Comparison of ENCODE assay signal across 8 cellular contexts in the genomic region with DNA sequence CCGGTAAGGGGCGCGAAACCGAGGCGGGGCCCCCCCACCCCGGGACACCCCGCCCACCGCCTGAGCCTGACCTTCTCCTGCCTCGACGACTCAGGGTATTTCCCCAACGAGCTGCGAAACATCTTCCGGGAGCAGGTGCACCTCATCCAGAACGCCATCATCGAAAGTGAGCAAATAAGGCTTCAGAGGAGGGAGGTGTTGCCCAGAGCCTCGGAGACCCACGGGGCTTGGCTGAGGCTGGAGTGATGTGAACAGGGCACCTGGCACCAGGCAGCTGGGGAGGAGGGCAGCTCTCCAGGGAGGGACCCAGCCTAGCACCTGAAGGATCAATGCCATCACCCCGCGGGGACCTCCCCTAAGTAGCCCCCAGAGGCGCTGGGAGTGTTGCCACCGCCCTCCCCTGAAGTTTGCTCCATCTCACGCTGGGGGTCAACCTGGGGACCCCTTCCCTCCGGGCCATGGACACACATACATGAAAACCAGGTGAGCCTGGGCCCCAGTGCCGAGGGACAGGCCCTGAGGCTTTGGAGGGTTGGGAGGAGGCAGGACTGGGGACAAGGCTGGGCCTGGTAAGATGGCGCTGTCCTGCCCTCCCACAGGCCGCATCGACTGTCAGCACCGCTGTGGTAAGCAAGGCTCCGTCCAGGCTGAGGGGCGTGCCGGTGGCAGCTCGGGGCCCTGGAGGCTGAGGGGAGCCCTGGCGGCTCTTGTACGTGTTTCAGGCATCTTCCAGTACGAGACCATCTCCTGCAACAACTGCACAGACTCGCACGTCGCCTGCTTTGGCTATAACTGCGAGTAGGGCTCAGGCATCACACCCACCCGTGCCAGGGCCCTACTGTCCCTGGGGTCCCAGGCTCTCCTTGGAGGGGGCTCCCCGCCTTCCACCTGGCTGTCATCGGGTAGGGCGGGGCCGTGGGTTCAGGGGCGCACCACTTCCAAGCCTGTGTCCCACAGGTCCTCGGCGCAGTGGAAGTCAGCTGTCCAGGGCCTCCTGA. TPM values are rescaled to one million over a fixed set of nuclear protein-coding genes. Genes with fewer than 3 reads are reported as not detected.
A peak's percentile ranks its signal among the peaks of the same experiment; 100 is the strongest.
DNase-seq lines count a peak whose midpoint lies in the region; ATAC-seq, FAIRE-seq and TF ChIP-seq lines count a peak whose summit lies in the region.

No MANE protein-coding gene starts in this region.

- SMC1A ChIA-PET in GM12878 (lab: Charles Lee; ENCODE audit: uncharacterized antibody, unreplicated experiment), result interaction anchor here (1.0 to 1.4 kb wide), 2 partner anchors 30 to 43 kb away, joined by 3 read pairs; no protein-coding TSS in a partner anchor

- intact Hi-C loops in PC-3 (cut with micrococcal nuclease), result loop anchor here (5.0 kb wide), 1 partner anchor 55 kb away; a partner anchor contains a TSS
- intact Hi-C loops in GM12878 (cut with micrococcal nuclease; ENCODE audit: unreplicated experiment), result loop anchor here (10.0 kb wide), 3 partner anchors 137 to 193 kb away; a partner anchor contains a TSS
- intact Hi-C loops in mucosa of descending colon (cut with DNase I, micrococcal nuclease), result no loop called here
- intact Hi-C loops in upper lobe of right lung (cut with DNase I), result no loop called here

- H2AFZ ChIP-seq in PC-3 (ENCODE audit: low read length), result no peak overlapping the region
- H2AFZ ChIP-seq in GM12878 (ENCODE audit: control insufficient read depth, low read depth, low read length), result no peak overlapping the region

- TF ChIP-seq CTCF in PC-3 (conservative IDR thresholded peaks at IDR 0.05; ENCODE audit: low read depth, low read length), result no peak
- TF ChIP-seq CTCF in GM12878 (IDR thresholded peaks at IDR 0.05 in 2 of 3, conservative IDR thresholded peaks at IDR 0.05 in 1 of 3; ENCODE audit: control insufficient read depth in 2 of 3, extremely low read depth in 1 of 3, insufficient read depth in 1 of 3, low read depth in 3 of 3, low read length in 3 of 3), result no peak
- TF ChIP-seq CTCF in mucosa of descending colon (IDR thresholded peaks at IDR 0.05), result no peak
- no peak for TF ChIP-seq CTCF in upper lobe of right lung (IDR thresholded peaks at IDR 0.05)

- no peak for TF ChIP-seq RAD21 in GM12878 (IDR thresholded peaks at IDR 0.05; ENCODE audit: insufficient read depth, low read depth, low read length)

- peaks cover 29% of the 10 kb centered on the region for H3K79me2 ChIP-seq in PC-3 (ENCODE audit: low read length)
- H3K79me2 ChIP-seq in GM12878 (ENCODE audit: control insufficient read depth, insufficient read depth, low read length), result peaks cover 42% of the 10 kb centered on the region

- H3K4me1 ChIP-seq in PC-3 (ENCODE audit: insufficient read depth, low read length), result peaks cover 5% of the 10 kb centered on the region; the same call in 1 of the 2 replicates
- peaks cover 13% of the 10 kb centered on the region for H3K4me1 ChIP-seq in GM12878 (ENCODE audit: control insufficient read depth, insufficient read depth, low read length)
- H3K4me1 ChIP-seq in mucosa of descending colon (ENCODE audit: low read depth), result peaks cover 15% of the 10 kb centered on the region
- H3K4me1 ChIP-seq in upper lobe of right lung, result peaks cover 35% of the 10 kb centered on the region

- POLR2A ChIA-PET in PC-3 (lab: Charles Lee; ENCODE audit: unreplicated experiment), result interaction anchor here (0.6 kb wide), 1 partner anchor 38 kb away, joined by 6 read pairs; no protein-coding TSS in a partner anchor
- POLR2A ChIA-PET in GM12878 (lab: Charles Lee), result interaction anchor here (0.5 to 1.5 kb wide), 5 partner anchors 15 to 455 kb away, joined by 3 to 4 read pairs (median 3); no protein-coding TSS in a partner anchor

- H3K4me2 ChIP-seq in PC-3 (ENCODE audit: low read length) (peak overlapping the region; percentile 95), GM12878 (ENCODE audit: control insufficient read depth, insufficient read depth) (peak overlapping the region; percentile 88)

- ATAC-seq in PC-3, result no peak
- ATAC-seq in GM12878, result no peak
- no peak for ATAC-seq in mucosa of descending colon
- no peak for ATAC-seq in upper lobe of right lung

- no TSS peak for BruUV-seq in PC-3 (replicated peaks; lab: Mats Ljungman, UMichigan)
- BruUV-seq in GM12878 (replicated peaks; lab: Mats Ljungman, UMichigan), result no TSS peak

- H3F3A ChIP-seq in PC-3 (ENCODE audit: low read length, unreplicated experiment), result no peaks in the 10 kb centered on the region

- H3K27ac ChIP-seq in PC-3 (ENCODE audit: low read length) (no peak overlapping the region), GM12878 (ENCODE audit: control insufficient read depth, insufficient read depth) (peak overlapping the region; percentile 52; the same call in 1 of the 2 replicates), upper lobe of right lung (peak overlapping the region; percentile 39)

- no peak for TF ChIP-seq POLR2A in GM12878 (IDR thresholded peaks at IDR 0.05; ENCODE audit: low read depth, low read length)

- in situ Hi-C loops in GM12878 (cut with MboI), result no loop called here

- 51% methylated on average over 47 of the region's 47 CpGs for WGBS in GM12878 (ENCODE audit: insufficient coverage, insufficient replicate concordance, low lambda C conversion rate, missing lambda C conversion rate)

- H3K9me3 ChIP-seq in PC-3 (ENCODE audit: low read length) (no peaks in the 10 kb centered on the region), GM12878 (replicated peaks; ENCODE audit: control insufficient read depth, insufficient read depth, low read length) (no peaks in the 10 kb centered on the region), mucosa of descending colon (no peaks in the 10 kb centered on the region), upper lobe of right lung (no peaks in the 10 kb centered on the region)

- RAD21 ChIA-PET in GM12878 (lab: Charles Lee; ENCODE audit: unreplicated experiment), result interaction anchor here (0.6 to 1.2 kb wide), 5 partner anchors 9 to 79 kb away, joined by 3 to 4 read pairs (median 3); no protein-coding TSS in a partner anchor

- no peaks in the 10 kb centered on the region; the same call in 1 of the 2 replicates for H3K36me3 ChIP-seq in PC-3 (ENCODE audit: low read depth, low read length)
- H3K36me3 ChIP-seq in GM12878 (ENCODE audit: control insufficient read depth in 2 of 2, insufficient read depth in 2 of 2, low read length in 1 of 2), result peaks cover 12 to 25% of the 10 kb centered on the region in 2 experiments; a peak in 3 of 4 replicates
- no peaks in the 10 kb centered on the region for H3K36me3 ChIP-seq in mucosa of descending colon (ENCODE audit: low read depth)
- peaks cover 39% of the 10 kb centered on the region for H3K36me3 ChIP-seq in upper lobe of right lung

- H3K4me3 ChIP-seq in PC-3 (ENCODE audit: low read length) (peak overlapping the region; percentile 65), GM12878 (peak overlapping the region; percentile 82), mucosa of descending colon (no peak overlapping the region), upper lobe of right lung (peak overlapping the region; percentile 41)

- DNase-seq in activated T-cell treated with anti-CD3 and anti-CD28 coated beads for 4 hours (peak; percentile 42), PC-3 (no peak), GM12878 (ENCODE audit: low read depth, low spot score) (no peak), mucosa of descending colon (peak in 2 of 3 donors; percentile 55 to 76), upper lobe of right lung (no peak), NCI-H1930 (lab: John Stamatoyannopoulos, UW) (no peak), NCI-H226 (no peak)
- no peak for DNase-seq in activated T-cell treated with anti-CD3 and anti-CD28 coated beads, Interleukin-2, amount 50 U/mL, for 1 hour

- no peaks in the 10 kb centered on the region for H4K20me1 ChIP-seq in PC-3 (ENCODE audit: low read length)
- H4K20me1 ChIP-seq in GM12878 (ENCODE audit: control insufficient read depth, insufficient read depth), result no peaks in the 10 kb centered on the region

- no peaks in the 10 kb centered on the region for H3K9me2 ChIP-seq in PC-3 (replicated peaks; ENCODE audit: low read length)

- no peak for FAIRE-seq in GM12878 (lab: Jason Lieb, UNC)

- TF ChIP-seq EP300 in GM12878 (IDR thresholded peaks at IDR 0.05; ENCODE audit: borderline replicate concordance in 1 of 2, control insufficient read depth in 1 of 2, low read depth in 2 of 2, low read length in 2 of 2), result no peak

- H3K27me3 ChIP-seq in PC-3 (ENCODE audit: low read length) (no peaks in the 10 kb centered on the region), GM12878 (replicated peaks in 1 of 2; ENCODE audit: control insufficient read depth in 2 of 2, insufficient read depth in 2 of 2, low read length in 1 of 2) (no peaks in the 10 kb centered on the region), upper lobe of right lung (no peaks in the 10 kb centered on the region)

- H3K9ac ChIP-seq in PC-3 (ENCODE audit: low read length), result no peak overlapping the region; the same call in 1 of the 2 replicates
- H3K9ac ChIP-seq in GM12878 (ENCODE audit: control insufficient read depth, insufficient read depth, low read length), result peak overlapping the region; percentile 53; the same call in 1 of the 2 replicates

- CTCF ChIA-PET in PC-3 (lab: Charles Lee) (no interaction called here), GM12878 (lab: Yijun Ruan, JAX) (interaction anchor here (0.7 kb wide), 1 partner anchor 10 kb away, joined by 3 read pairs; no protein-coding TSS in a partner anchor)

RNA-seq across cellular contexts. Expression of a gene that starts 0.9 kb away (rescaled TPM):
- 1.0 and 3.6 TPM in 2 replicates for total RNA-seq in PC-3 (2014; rRNA removed)
- 35.1 and 37.8 TPM in 2 replicates for total RNA-seq in GM12878 (2013; cell fraction: nucleolus; rRNA removed)
- total RNA-seq in GM12878 (2014; rRNA removed), result 20.7 and 22.3 TPM in 2 replicates
- total RNA-seq in GM12878 (2014; rRNA removed; fragmentation: Illumina TruSeq; extraction: Trizol), result 7.2 and 7.6 TPM in 2 replicates
- 12.0 and 14.6 TPM in 2 replicates for total RNA-seq in GM12878 (2021)
- polyA plus RNA-seq in GM12878 (2011; ENCODE audit: low read depth), result 16.5 TPM
- 14.2 and 22.9 TPM in 2 replicates for polyA plus RNA-seq in GM12878 (2011; rRNA removed)
- 23.3 and 39.9 TPM in 2 replicates for polyA plus RNA-seq in GM12878 (2011; cell fraction: cytosol; rRNA removed)
- 285 and 407 TPM in 2 replicates for polyA plus RNA-seq in GM12878 (2011; cell fraction: nucleus; rRNA removed)
- 52.8 and 57.2 TPM in 2 replicates for polyA plus RNA-seq in GM12878 (2012)
- 3.8 and 7.3 TPM in 2 replicates for polyA plus RNA-seq in GM12878 (2014; fragmentation: Illumina TruSeq; extraction: Trizol)
- polyA plus RNA-seq in GM12878 (2014; fragmentation: Nextera tagmentation; extraction: Ambion mirVana), result 1 to 10 TPM in 1 of 2 experiments, under 1 TPM in 1; 0.53 to 1.9 TPM
- polyA plus RNA-seq in GM12878 (2014; rRNA removed), result 27.1 and 30.3 TPM in 2 replicates
- polyA plus RNA-seq in GM12878 (2016; fragmentation: Nextera tagmentation; extraction: Ambion mirVana), result 1 to 10 TPM; 5.5 to 6.9 TPM
- polyA minus RNA-seq in GM12878 (2011; rRNA and poly(A)+ RNA removed), result 7.2 and 11.1 TPM in 2 replicates
- 4.0 and 5.9 TPM in 2 replicates for polyA minus RNA-seq in GM12878 (2011; cell fraction: cytosol; rRNA and poly(A)+ RNA removed)
- polyA minus RNA-seq in GM12878 (2011; cell fraction: nucleus; rRNA and poly(A)+ RNA removed), result 23.2 and 25.0 TPM in 2 replicates
- total RNA-seq in mucosa of descending colon, result 1 to 10 TPM; 2.2 to 5.3 (median 3.4) TPM
- total RNA-seq in upper lobe of right lung, result 6.8 TPM

RNA-seq across cellular contexts. Expression of a gene that starts 1.5 kb away (rescaled TPM):
- total RNA-seq in PC-3 (2014; rRNA removed) (15.1 and 24.8 TPM in 2 replicates), GM12878 (2014; rRNA removed) (56.6 and 69.6 TPM in 2 replicates), GM12878 (2014; rRNA removed; fragmentation: Illumina TruSeq; extraction: Trizol) (32.7 and 40.5 TPM in 2 replicates), GM12878 (2021) (176 and 181 TPM in 2 replicates), mucosa of descending colon (10 to 100 TPM; 39.8 to 76.8 (median 43.7) TPM), upper lobe of right lung (58.8 TPM)
- 153 and 159 TPM in 2 replicates for total RNA-seq in GM12878 (2013; cell fraction: nucleolus; rRNA removed)
- polyA plus RNA-seq in GM12878 (2011; ENCODE audit: low read depth), result 73.8 TPM
- polyA plus RNA-seq in GM12878 (2011; rRNA removed) (71.7 and 229 TPM in 2 replicates), GM12878 (2014; fragmentation: Illumina TruSeq; extraction: Trizol) (54.2 and 82.9 TPM in 2 replicates), GM12878 (2014; fragmentation: Nextera tagmentation; extraction: Ambion mirVana) (10 to 100 TPM in 1 of 2 experiments, 1 to 10 TPM in 1; 7.5 to 10.9 TPM), GM12878 (2014; rRNA removed) (123 and 147 TPM in 2 replicates), GM12878 (2016; fragmentation: Nextera tagmentation; extraction: Ambion mirVana) (10 to 100 TPM; 79.3 to 79.5 TPM)
- 315 and 350 TPM in 2 replicates for polyA plus RNA-seq in GM12878 (2011; cell fraction: cytosol; rRNA removed)
- polyA plus RNA-seq in GM12878 (2011; cell fraction: nucleus; rRNA removed), result 137 and 163 TPM in 2 replicates
- 168 TPM in 2 replicates for polyA plus RNA-seq in GM12878 (2012)
- 236 and 392 TPM in 2 replicates for polyA minus RNA-seq in GM12878 (2011; rRNA and poly(A)+ RNA removed)
- polyA minus RNA-seq in GM12878 (2011; cell fraction: cytosol; rRNA and poly(A)+ RNA removed), result 239 TPM in 2 replicates
- polyA minus RNA-seq in GM12878 (2011; cell fraction: nucleus; rRNA and poly(A)+ RNA removed), result 54.2 and 86.9 TPM in 2 replicates

RNA-seq across cellular contexts. Expression of a gene that starts 46.6 kb away (rescaled TPM):
- 95.4 and 96.8 TPM in 2 replicates for total RNA-seq in PC-3 (2014; rRNA removed)
- total RNA-seq in GM12878 (2013; cell fraction: nucleolus; rRNA removed), result 200 and 243 TPM in 2 replicates
- total RNA-seq in GM12878 (2014; rRNA removed), result 159 and 168 TPM in 2 replicates
- total RNA-seq in GM12878 (2014; rRNA removed; fragmentation: Illumina TruSeq; extraction: Trizol), result 70.3 and 77.9 TPM in 2 replicates
- total RNA-seq in GM12878 (2021), result 365 and 378 TPM in 2 replicates
- 99.4 TPM for polyA plus RNA-seq in GM12878 (2011; ENCODE audit: low read depth)
- 113 and 223 TPM in 2 replicates for polyA plus RNA-seq in GM12878 (2011; rRNA removed)
- 264 and 354 TPM in 2 replicates for polyA plus RNA-seq in GM12878 (2011; cell fraction: cytosol; rRNA removed)
- 566 and 615 TPM in 2 replicates for polyA plus RNA-seq in GM12878 (2011; cell fraction: nucleus; rRNA removed)
- 257 and 345 TPM in 2 replicates for polyA plus RNA-seq in GM12878 (2012)
- 29.6 and 61.9 TPM in 2 replicates for polyA plus RNA-seq in GM12878 (2014; fragmentation: Illumina TruSeq; extraction: Trizol)
- polyA plus RNA-seq in GM12878 (2014; fragmentation: Nextera tagmentation; extraction: Ambion mirVana), result 10 to 100 TPM in 1 of 2 experiments, 1 to 10 TPM in 1; 9.6 to 17.6 TPM
- polyA plus RNA-seq in GM12878 (2014; rRNA removed), result 195 and 218 TPM in 2 replicates
- polyA plus RNA-seq in GM12878 (2016; fragmentation: Nextera tagmentation; extraction: Ambion mirVana), result 10 to 100 TPM; 38.3 to 53.3 TPM
- 188 and 408 TPM in 2 replicates for polyA minus RNA-seq in GM12878 (2011; rRNA and poly(A)+ RNA removed)
- 223 and 291 TPM in 2 replicates for polyA minus RNA-seq in GM12878 (2011; cell fraction: cytosol; rRNA and poly(A)+ RNA removed)
- 114 and 130 TPM in 2 replicates for polyA minus RNA-seq in GM12878 (2011; cell fraction: nucleus; rRNA and poly(A)+ RNA removed)
- 100 to 1,000 TPM; 252 to 330 (median 304) TPM for total RNA-seq in mucosa of descending colon
- total RNA-seq in upper lobe of right lung, result 314 TPM

RNA-seq across cellular contexts. Expression of a gene that starts 53.7 kb away (rescaled TPM):
- total RNA-seq in PC-3 (2014; rRNA removed) (103 and 142 TPM in 2 replicates), GM12878 (2014; rRNA removed) (71.8 and 74.1 TPM in 2 replicates), GM12878 (2014; rRNA removed; fragmentation: Illumina TruSeq; extraction: Trizol) (25.6 and 26.7 TPM in 2 replicates), GM12878 (2021) (98.4 and 108 TPM in 2 replicates), mucosa of descending colon (100 to 1,000 TPM; 103 to 120 (median 103) TPM), upper lobe of right lung (109 TPM)
- total RNA-seq in GM12878 (2013; cell fraction: nucleolus; rRNA removed), result 141 and 170 TPM in 2 replicates
- 50.7 TPM for polyA plus RNA-seq in GM12878 (2011; ENCODE audit: low read depth)
- polyA plus RNA-seq in GM12878 (2011; rRNA removed) (21.1 and 58.0 TPM in 2 replicates), GM12878 (2014; fragmentation: Illumina TruSeq; extraction: Trizol) (42.5 and 68.7 TPM in 2 replicates), GM12878 (2014; fragmentation: Nextera tagmentation; extraction: Ambion mirVana) (1 to 10 TPM; 1.5 to 3.0 TPM), GM12878 (2014; rRNA removed) (67.6 and 77.8 TPM in 2 replicates), GM12878 (2016; fragmentation: Nextera tagmentation; extraction: Ambion mirVana) (10 to 100 TPM; 19.4 to 60.2 TPM)
- 88.7 and 101 TPM in 2 replicates for polyA plus RNA-seq in GM12878 (2011; cell fraction: cytosol; rRNA removed)
- 363 and 377 TPM in 2 replicates for polyA plus RNA-seq in GM12878 (2011; cell fraction: nucleus; rRNA removed)
- 74.6 and 86.8 TPM in 2 replicates for polyA plus RNA-seq in GM12878 (2012)
- polyA minus RNA-seq in GM12878 (2011; rRNA and poly(A)+ RNA removed), result 83.2 and 90.6 TPM in 2 replicates
- polyA minus RNA-seq in GM12878 (2011; cell fraction: cytosol; rRNA and poly(A)+ RNA removed), result 49.0 and 54.4 TPM in 2 replicates
- polyA minus RNA-seq in GM12878 (2011; cell fraction: nucleus; rRNA and poly(A)+ RNA removed), result 64.4 and 69.8 TPM in 2 replicates

Comparison
In these comparisons a context has a peak if more than half of its experiments do, and no peak if none do; other contexts are left out.
1. DNase-seq: peak in activated T-cell treated with anti-CD3 and anti-CD28 coated beads for 4 hours (single experiment) and mucosa of descending colon (2 of 3); none in activated T-cell treated with anti-CD3 and anti-CD28 coated beads, Interleukin-2, amount 50 U/mL, for 1 hour (single experiment), PC-3 (single experiment), GM12878 (single experiment), upper lobe of right lung (single experiment), NCI-H1930 (0 of 2) and NCI-H226 (single experiment).
2. intact Hi-C loops: an anchor here in PC-3 (5.0 kb wide) and GM12878 (10.0 kb wide); none called in mucosa of descending colon and upper lobe of right lung.